ENCODE assay signal across 8 cellular contexts in the genomic region with DNA sequence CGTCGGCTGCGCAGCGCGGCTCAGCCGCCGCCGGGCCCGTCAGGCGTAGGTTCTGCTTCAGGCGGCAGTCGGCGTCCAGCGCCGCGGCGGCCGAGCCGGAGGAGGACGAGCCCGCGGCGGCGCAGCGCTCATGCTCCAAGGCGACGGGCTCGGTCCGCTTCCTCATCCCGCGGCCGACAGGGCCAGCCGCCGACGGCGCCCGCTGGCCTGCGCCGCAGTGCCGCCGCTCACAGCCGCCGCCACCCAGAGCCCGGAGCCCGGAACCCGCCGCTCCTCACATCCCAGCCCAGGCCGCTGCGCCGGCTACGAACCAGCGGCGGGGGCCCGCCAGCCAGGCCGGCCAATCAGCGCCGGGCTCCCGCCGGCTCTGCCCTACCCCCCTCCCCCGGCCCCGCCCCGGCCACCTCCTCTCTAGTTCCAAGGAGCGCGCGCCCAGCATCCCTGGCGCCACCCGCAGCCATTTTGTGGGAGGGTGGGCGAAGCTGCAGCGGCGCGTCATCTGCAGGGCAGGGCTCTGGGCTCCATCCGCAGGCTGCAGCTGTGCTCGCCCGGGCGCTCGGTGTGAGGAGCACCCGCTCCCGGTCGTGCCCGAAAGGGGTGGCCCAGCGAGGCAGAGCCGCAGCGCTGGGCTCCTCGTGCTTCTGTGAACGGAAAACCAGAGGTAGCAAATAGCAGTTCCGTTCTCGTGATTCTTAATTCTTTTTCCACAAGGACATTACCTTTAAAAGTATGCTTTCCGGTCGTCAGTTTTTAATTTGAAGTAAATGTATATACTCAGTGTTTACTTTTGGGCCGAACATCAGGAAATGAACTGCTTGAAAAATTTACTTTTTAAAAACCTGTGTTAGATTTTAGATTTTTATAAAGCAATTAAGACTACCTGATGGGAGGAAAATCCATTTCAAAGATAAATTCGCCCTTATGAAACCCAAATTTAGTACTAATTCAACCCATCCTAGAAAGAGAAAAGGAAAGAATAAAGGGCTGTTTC. TPM values are rescaled to one million over a fixed set of nuclear protein-coding genes. Genes with fewer than 3 reads are reported as not detected.
A peak's percentile ranks its signal among the peaks of the same experiment; 100 is the strongest.
DNase-seq lines count a peak whose midpoint lies in the region; ATAC-seq and TF ChIP-seq lines count a peak whose summit lies in the region.

A gene (minus strand): TSS at position 298 of the 991 bp plus-strand sequence. CDS start 132 bp downstream, at position 166.

- H3K4me1 Mint-ChIP-seq in activated naive CD4-positive, alpha-beta T cell treated with anti-CD3 and anti-CD28 coated beads, Interleukin-2, amount 50 U/mL, for 24 hours, result peaks cover 13% of the 10 kb centered on the region

- peaks cover 3% of the 10 kb centered on the region for H3K36me3 Mint-ChIP-seq in activated naive CD4-positive, alpha-beta T cell treated with anti-CD3 and anti-CD28 coated beads, Interleukin-2, amount 50 U/mL, for 24 hours

- no peaks in the 10 kb centered on the region for H3K36me3 ChIP-seq in suprapubic skin

- no peaks in the 10 kb centered on the region for H3K27me3 Mint-ChIP-seq in activated naive CD4-positive, alpha-beta T cell treated with anti-CD3 and anti-CD28 coated beads, Interleukin-2, amount 50 U/mL, for 24 hours

- 1% methylated on average over 28 of the region's 91 CpGs for WGBS in suprapubic skin

- TF ChIP-seq POLR2A in suprapubic skin (IDR thresholded peaks at IDR 0.05), result peak; percentile 46 to 53

- TF ChIP-seq CTCF in GM10266 (IDR thresholded peaks at IDR 0.05; ENCODE audit: control insufficient read depth, insufficient read depth, low read depth, missing control alignments) (peak; percentile 32), suprapubic skin (IDR thresholded peaks at IDR 0.05) (no peak)

- no peaks in the 10 kb centered on the region for H3K9me3 ChIP-seq in suprapubic skin

- DNase-seq in GM10266 (ENCODE audit: extremely low spot score) (peak; percentile 98), NCI-H1092 treated with DMSO at 0.1 percent for 48 hours (lab: John Stamatoyannopoulos, UW) (peak; percentile 95), glomerular endothelial cell (ENCODE audit: extremely low read depth, low read depth, low spot score) (no peak), occipital lobe (lab: John Stamatoyannopoulos, UW) (peak; percentile 96), suprapubic skin (ENCODE audit: low spot score in 2 of 2) (peak; percentile 96 to 98)

- ATAC-seq in HG02623 (IDR thresholded peaks at IDR 0.05; ENCODE audit: unreplicated experiment) (peak; percentile 93), SK-N-SH treated with all-trans-retinoic acid at 6 μM for 48 hours (peak; percentile 97)

- H3K9me3 Mint-ChIP-seq in activated naive CD4-positive, alpha-beta T cell treated with anti-CD3 and anti-CD28 coated beads, Interleukin-2, amount 50 U/mL, for 24 hours, result no peaks in the 10 kb centered on the region

- TF ChIP-seq EP300 in suprapubic skin (IDR thresholded peaks at IDR 0.05), result no peak

- H3K4me1 ChIP-seq in suprapubic skin, result peaks cover 19% of the 10 kb centered on the region

- peak within 1 kb of the TSS; percentile 94 for H3K27ac ChIP-seq in suprapubic skin

- peak within 1 kb of the TSS; percentile 84 for H3K27ac Mint-ChIP-seq in activated naive CD4-positive, alpha-beta T cell treated with anti-CD3 and anti-CD28 coated beads, Interleukin-2, amount 50 U/mL, for 24 hours

- H3K27me3 ChIP-seq in suprapubic skin, result no peaks in the 10 kb centered on the region

- H3K4me3 ChIP-seq in suprapubic skin, result peak within 1 kb of the TSS; percentile 90

- H3K4me3 Mint-ChIP-seq in activated naive CD4-positive, alpha-beta T cell treated with anti-CD3 and anti-CD28 coated beads, Interleukin-2, amount 50 U/mL, for 24 hours, result peak within 1 kb of the TSS; percentile 89

TF ChIP-seq in SK-N-SH treated with all-trans-retinoic acid at 6 μM for 48 hours, 23 proteins besides CTCF, POLR2A, EP300 and RAD21:
- TF ChIP-seq PPARA (CRISPR knock-in tag; IDR thresholded peaks at IDR 0.05; ENCODE audit: borderline replicate concordance) (no peak), ZNF8 (CRISPR knock-in tag; IDR thresholded peaks at IDR 0.05) (0 out of 2 replicates have a peak, but pooled peaks have one; percentile 15)
- TF ChIP-seq, protein P1, sequence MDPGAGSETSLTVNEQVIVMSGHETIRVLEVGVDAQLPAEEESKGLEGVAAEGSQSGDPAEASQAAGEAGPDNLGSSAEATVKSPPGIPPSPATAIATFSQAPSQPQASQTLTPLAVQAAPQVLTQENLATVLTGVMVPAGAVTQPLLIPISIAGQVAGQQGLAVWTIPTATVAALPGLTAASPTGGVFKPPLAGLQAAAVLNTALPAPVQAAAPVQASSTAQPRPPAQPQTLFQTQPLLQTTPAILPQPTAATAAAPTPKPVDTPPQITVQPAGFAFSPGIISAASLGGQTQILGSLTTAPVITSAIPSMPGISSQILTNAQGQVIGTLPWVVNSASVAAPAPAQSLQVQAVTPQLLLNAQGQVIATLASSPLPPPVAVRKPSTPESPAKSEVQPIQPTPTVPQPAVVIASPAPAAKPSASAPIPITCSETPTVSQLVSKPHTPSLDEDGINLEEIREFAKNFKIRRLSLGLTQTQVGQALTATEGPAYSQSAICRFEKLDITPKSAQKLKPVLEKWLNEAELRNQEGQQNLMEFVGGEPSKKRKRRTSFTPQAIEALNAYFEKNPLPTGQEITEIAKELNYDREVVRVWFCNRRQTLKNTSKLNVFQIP (CRISPR knock-in tag; IDR thresholded peaks at IDR 0.05; ENCODE audit: borderline replicate concordance, low read depth), result 0 out of 2 replicates have a peak, but pooled peaks have one; percentile 13
- TF ChIP-seq, protein P2, sequence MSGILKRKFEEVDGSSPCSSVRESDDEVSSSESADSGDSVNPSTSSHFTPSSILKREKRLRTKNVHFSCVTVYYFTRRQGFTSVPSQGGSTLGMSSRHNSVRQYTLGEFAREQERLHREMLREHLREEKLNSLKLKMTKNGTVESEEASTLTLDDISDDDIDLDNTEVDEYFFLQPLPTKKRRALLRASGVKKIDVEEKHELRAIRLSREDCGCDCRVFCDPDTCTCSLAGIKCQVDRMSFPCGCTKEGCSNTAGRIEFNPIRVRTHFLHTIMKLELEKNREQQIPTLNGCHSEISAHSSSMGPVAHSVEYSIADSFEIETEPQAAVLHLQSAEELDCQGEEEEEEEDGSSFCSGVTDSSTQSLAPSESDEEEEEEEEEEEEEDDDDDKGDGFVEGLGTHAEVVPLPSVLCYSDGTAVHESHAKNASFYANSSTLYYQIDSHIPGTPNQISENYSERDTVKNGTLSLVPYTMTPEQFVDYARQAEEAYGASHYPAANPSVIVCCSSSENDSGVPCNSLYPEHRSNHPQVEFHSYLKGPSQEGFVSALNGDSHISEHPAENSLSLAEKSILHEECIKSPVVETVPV (CRISPR knock-in tag; IDR thresholded peaks at IDR 0.05), result no peak

RNA-seq across cellular contexts. Expression of the gene that starts here (rescaled TPM):
- total RNA-seq in glomerular endothelial cell (31.3 and 49.4 TPM in 2 replicates), occipital lobe (39.0 TPM), suprapubic skin (10 to 100 TPM; 41.6 to 75.8 (median 52.3) TPM)
